Comparison of ENCODE assay signal across 10 cellular contexts in genomic region chr2:73174941-73175662, GRCh38. TPM values are rescaled to one million over a fixed set of nuclear protein-coding genes. Genes with fewer than 3 reads are reported as not detected.
A peak's percentile ranks its signal among the peaks of the same experiment; 100 is the strongest.
DNase-seq lines count a peak whose midpoint lies in the region; ATAC-seq and TF ChIP-seq lines count a peak whose summit lies in the region.
"Had no signal": no experiment of that assay in that cellular context is flagged by ENCODE, and none has a peak within 500 bp of the region (broad histone marks: within the 10 kb centered on the region; RNA-seq: fewer than 3 reads in every experiment).

No MANE protein-coding gene starts in this region.

- peaks cover 14% of the 10 kb centered on the region for H3K4me1 Mint-ChIP-seq in CD8-positive, alpha-beta T cell (ENCODE audit: low read depth)
- H3K4me1 Mint-ChIP-seq in glutamatergic neuron (ENCODE audit: low read depth, unreplicated experiment): peaks cover 2% of the 10 kb centered on the region
- H3K4me1 Mint-ChIP-seq in progenitor cell of endocrine pancreas (ENCODE audit: low read depth): peaks cover 8% of the 10 kb centered on the region

- peak overlapping the region; percentile 54 for H3K4me3 Mint-ChIP-seq in CD8-positive, alpha-beta T cell
- H3K4me3 Mint-ChIP-seq in glutamatergic neuron (ENCODE audit: unreplicated experiment) (peak overlapping the region; percentile 30), progenitor cell of endocrine pancreas (ENCODE audit: low read depth) (peak overlapping the region; percentile 50)

- POLR2A ChIA-PET in CD8-positive, alpha-beta T cell (lab: Charles Lee): no interaction called here

- peak overlapping the region; percentile 65 for H3K4me3 ChIP-seq in CD8-positive, alpha-beta T cell (ENCODE audit: low read depth, low read length)
- H3K4me3 ChIP-seq in SK-N-MC: peak overlapping the region; percentile 30; the same call in 1 of the 2 replicates

- DNase-seq in CD8-positive, alpha-beta T cell: peak in 1 of 7 experiments; percentile 49
- no peak for DNase-seq in SK-N-MC (ENCODE audit: low read depth, low spot score)
- no peak for DNase-seq in glutamatergic neuron
- DNase-seq in progenitor cell of endocrine pancreas (ENCODE audit: low spot score, unreplicated experiment): no peak
- no peak for DNase-seq in NCI-H146 (lab: John Stamatoyannopoulos, UW)
- DNase-seq in head of caudate nucleus: no peak
- no peak for DNase-seq in activated naive CD4-positive, alpha-beta T cell treated with anti-CD3 and anti-CD28 coated beads, Interleukin-2, amount 50 U/mL, for 16 hours
- no peak for DNase-seq in cerebellar cortex (ENCODE audit: low spot score)
- DNase-seq: GOT3 had no signal

- peaks cover 26% of the 10 kb centered on the region for H3K4me1 ChIP-seq in CD8-positive, alpha-beta T cell (ENCODE audit: insufficient read depth, low read length)

- no peak overlapping the region for H3K27ac ChIP-seq in CD8-positive, alpha-beta T cell (ENCODE audit: low read depth, low read length)
- no peak overlapping the region for H3K27ac ChIP-seq in SK-N-MC

- H3K27me3 Mint-ChIP-seq in CD8-positive, alpha-beta T cell (ENCODE audit: low read depth): peaks cover 16% of the 10 kb centered on the region
- H3K27me3 Mint-ChIP-seq in glutamatergic neuron (ENCODE audit: unreplicated experiment) (peaks cover 31% of the 10 kb centered on the region), progenitor cell of endocrine pancreas (peaks cover 64% of the 10 kb centered on the region)

- no peaks in the 10 kb centered on the region for H3K36me3 Mint-ChIP-seq in CD8-positive, alpha-beta T cell
- no peaks in the 10 kb centered on the region for H3K36me3 Mint-ChIP-seq in glutamatergic neuron (ENCODE audit: unreplicated experiment)
- no peaks in the 10 kb centered on the region for H3K36me3 Mint-ChIP-seq in progenitor cell of endocrine pancreas (ENCODE audit: insufficient read depth)

- no peaks in the 10 kb centered on the region for H3K9me3 ChIP-seq in CD8-positive, alpha-beta T cell (ENCODE audit: low read length)
- H3K9me3 ChIP-seq in SK-N-MC (ENCODE audit: low read depth, low read length): no peaks in the 10 kb centered on the region

- H3K27me3 ChIP-seq in CD8-positive, alpha-beta T cell (ENCODE audit: insufficient read depth, low read length): peaks cover 6% of the 10 kb centered on the region

- H3K9ac ChIP-seq in SK-N-MC (ENCODE audit: insufficient read length): peak overlapping the region; percentile 15

- intact Hi-C loops in CD8-positive, alpha-beta T cell (cut with DNase I, micrococcal nuclease): loop anchor here in 1 of 2 experiments (1.0 to 10.0 kb wide), 3 partner anchors 58 to 1250 kb away; partner anchors contain the start of gene PRADC1
- intact Hi-C loops in head of caudate nucleus (cut with DNase I): loop anchor here (5.0 kb wide), 2 partner anchors 183 to 283 kb away; no protein-coding TSS in a partner anchor

- no peak for TF ChIP-seq CTCF in CD8-positive, alpha-beta T cell (IDR thresholded peaks at IDR 0.05)
- TF ChIP-seq CTCF in glutamatergic neuron (IDR thresholded peaks at IDR 0.05; ENCODE audit: partially characterized antibody, unreplicated experiment) (no peak), progenitor cell of endocrine pancreas (IDR thresholded peaks at IDR 0.05; ENCODE audit: unreplicated experiment) (no peak)

- H3K9me3 Mint-ChIP-seq in CD8-positive, alpha-beta T cell: no peaks in the 10 kb centered on the region
- H3K9me3 Mint-ChIP-seq in glutamatergic neuron (ENCODE audit: unreplicated experiment) (no peaks in the 10 kb centered on the region), progenitor cell of endocrine pancreas (ENCODE audit: low read depth) (no peaks in the 10 kb centered on the region)

- CTCF ChIA-PET in CD8-positive, alpha-beta T cell (lab: Charles Lee): interaction anchor here (0.6 to 5.1 kb wide), 8 partner anchors 16 to 282 kb away, joined by 3 to 106 read pairs (median 6); no protein-coding TSS in a partner anchor

- ATAC-seq in CD8-positive, alpha-beta T cell: no peak

- H3K36me3 ChIP-seq in CD8-positive, alpha-beta T cell (ENCODE audit: insufficient read depth, low read length): no peaks in the 10 kb centered on the region
- no peaks in the 10 kb centered on the region for H3K36me3 ChIP-seq in SK-N-MC (ENCODE audit: insufficient read depth, low read length)

- no peak overlapping the region for H3K27ac Mint-ChIP-seq in CD8-positive, alpha-beta T cell
- H3K27ac Mint-ChIP-seq in glutamatergic neuron (ENCODE audit: unreplicated experiment) (no peak overlapping the region), progenitor cell of endocrine pancreas (no peak overlapping the region)

RNA-seq across cellular contexts. Expression of gene NOTO, which starts 27.3 kb away (rescaled TPM):
- not detected for total RNA-seq in CD8-positive, alpha-beta T cell
- total RNA-seq in glutamatergic neuron (ENCODE audit: unreplicated experiment) (not detected), progenitor cell of endocrine pancreas (not detected in 2 replicates)
- total RNA-seq: SK-MEL-5 had no signal

RNA-seq across cellular contexts. Expression of gene SMYD5, which starts 38.9 kb away (rescaled TPM):
- total RNA-seq in CD8-positive, alpha-beta T cell: 10 to 100 TPM; 59.1 to 71.9 TPM
- 17.0 TPM for total RNA-seq in glutamatergic neuron (ENCODE audit: unreplicated experiment)
- total RNA-seq in progenitor cell of endocrine pancreas: 30.2 and 32.7 TPM in 2 replicates

RNA-seq across cellular contexts. Expression of gene PRADC1, which starts 57.9 kb away (rescaled TPM):
- total RNA-seq in CD8-positive, alpha-beta T cell: 1 to 10 TPM; 2.4 to 3.4 TPM
- total RNA-seq in glutamatergic neuron (ENCODE audit: unreplicated experiment) (26.8 TPM), progenitor cell of endocrine pancreas (9.8 and 10.2 TPM in 2 replicates)

RNA-seq across cellular contexts. Expression of gene CCT7, which starts 59.0 kb away (rescaled TPM):
- total RNA-seq in CD8-positive, alpha-beta T cell: 10 to 100 TPM; 93.1 to 96.3 TPM
- total RNA-seq in glutamatergic neuron (ENCODE audit: unreplicated experiment) (269 TPM), progenitor cell of endocrine pancreas (249 and 256 TPM in 2 replicates)
